Comparison of ENCODE assay signal across 8 cellular contexts in the genomic region with DNA sequence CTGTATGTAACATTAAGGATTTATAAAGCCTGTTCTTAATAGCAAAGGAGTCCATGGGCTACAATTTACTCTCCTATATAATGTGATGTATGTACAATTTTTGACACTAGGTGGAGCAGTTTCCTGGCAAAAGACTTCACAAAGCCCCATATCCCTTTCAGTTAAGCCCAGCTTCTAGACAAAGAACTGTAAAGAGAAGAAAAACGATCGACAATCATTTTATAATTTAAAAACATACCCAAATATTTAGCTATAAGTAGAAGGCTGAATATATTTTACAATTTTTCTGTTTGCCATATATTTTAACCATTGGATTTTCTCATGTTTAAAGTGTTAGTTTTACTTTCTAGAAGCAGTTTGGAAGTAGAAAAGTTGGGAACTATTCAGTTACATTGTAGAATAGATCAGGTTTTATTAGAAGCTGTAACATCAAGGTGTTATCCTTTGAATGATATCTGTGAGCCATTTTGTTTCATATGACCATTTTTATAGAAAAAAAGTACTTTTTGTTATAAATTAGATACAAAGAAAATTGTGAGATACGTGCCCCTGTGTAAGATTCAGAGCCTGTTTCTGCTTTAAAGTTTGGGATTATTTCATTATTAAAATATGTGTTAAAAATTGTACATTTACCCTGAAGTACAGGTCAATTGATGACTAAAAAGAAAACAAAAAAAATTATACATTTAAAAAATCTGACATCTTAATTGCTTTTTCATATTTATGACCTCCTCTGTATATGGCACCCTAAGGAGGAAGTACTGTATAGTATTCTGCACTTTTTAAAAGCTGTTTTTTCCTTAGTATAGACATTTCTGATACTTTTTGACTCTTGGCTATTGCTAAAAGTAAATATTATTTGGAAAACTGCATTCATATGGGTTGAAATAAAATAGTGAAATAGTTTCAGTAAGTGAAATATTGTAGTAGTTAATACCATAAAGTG. TPM values are rescaled to one million over a fixed set of nuclear protein-coding genes. Genes with fewer than 3 reads are reported as not detected.
DNase-seq lines count a peak whose midpoint lies in the region; ATAC-seq, FAIRE-seq and TF ChIP-seq lines count a peak whose summit lies in the region.

No MANE protein-coding gene starts in this region.

- TF ChIP-seq POLR2A in HCT116 (IDR thresholded peaks at IDR 0.05; ENCODE audit: borderline replicate concordance, extremely low read depth, insufficient read depth, insufficient read length) = no peak
- peak; percentile 22 for TF ChIP-seq POLR2A in endothelial cell of umbilical vein (IDR thresholded peaks at IDR 0.05; ENCODE audit: low read depth, low read length)

- 14% methylated on average over 3 of the region's 3 CpGs for WGBS in aorta, 2 donors

- H3K4me1 ChIP-seq in HCT116 (ENCODE audit: control insufficient read depth in 1 of 2, insufficient read depth in 2 of 2, low read length in 2 of 2) = peaks cover 81 to 94% of the 10 kb centered on the region in 2 experiments
- H3K4me1 ChIP-seq in endothelial cell of umbilical vein (ENCODE audit: control insufficient read depth, extremely low read depth, insufficient read depth, low read length) = peaks cover 52% of the 10 kb centered on the region
- H3K4me1 ChIP-seq in aorta (ENCODE audit: control insufficient read depth in 1 of 2, insufficient read depth in 2 of 2, low read length in 2 of 2) = peaks cover 2 to 4% of the 10 kb centered on the region in 2 donors

- TF ChIP-seq RAD21 in HCT116 (IDR thresholded peaks at IDR 0.05; ENCODE audit: low read depth) = peak; percentile 98

- DNase-seq in DMS79 treated with DMSO at 0.1 percent for 48 hours (lab: John Stamatoyannopoulos, UW) (peak; percentile 49), HCT116 (ENCODE audit: low read depth, low spot score) (peak; percentile 88), NCI-H2029 (lab: John Stamatoyannopoulos, UW) (peak; percentile 64), SW480 (ENCODE audit: low spot score) (peak; percentile 91), endothelial cell of umbilical vein (ENCODE audit: low read depth, low spot score) (peak; percentile 95), mucosa of gallbladder (ENCODE audit: low spot score) (peak; percentile 47), aorta (no peak)

- TF ChIP-seq CTCF in HCT116 (IDR thresholded peaks at IDR 0.05 in 2 of 3, conservative IDR thresholded peaks at IDR 0.05 in 1 of 3; ENCODE audit: borderline replicate concordance in 1 of 3, insufficient read depth in 1 of 3, low read depth in 2 of 3, low read length in 2 of 3) (peak; percentile 68 to 94 (median 91)), endothelial cell of umbilical vein (IDR thresholded peaks at IDR 0.05; ENCODE audit: extremely low read depth in 1 of 2, insufficient read depth in 1 of 2, low read depth in 1 of 2, low read length in 2 of 2) (peak; percentile 47)

- H3K9me1 ChIP-seq in endothelial cell of umbilical vein (replicated peaks; ENCODE audit: control insufficient read depth, extremely low read depth, insufficient read depth, low read length) = no peaks in the 10 kb centered on the region

- H4K20me1 ChIP-seq in HCT116 (ENCODE audit: insufficient read depth) (no peaks in the 10 kb centered on the region), endothelial cell of umbilical vein (replicated peaks; ENCODE audit: control insufficient read depth, extremely low read depth, insufficient read depth, low read length) (no peaks in the 10 kb centered on the region)

- peak overlapping the region; percentile 53 for H3K4me2 ChIP-seq in HCT116 (ENCODE audit: low read length)
- peak overlapping the region; percentile 95 for H3K4me2 ChIP-seq in endothelial cell of umbilical vein (ENCODE audit: insufficient read depth, low read length)

- H2AFZ ChIP-seq in HCT116 (ENCODE audit: low read depth, low read length, poor library complexity, severe bottlenecking) = no peak overlapping the region
- H2AFZ ChIP-seq in endothelial cell of umbilical vein (ENCODE audit: low read depth, low read length) = no peak overlapping the region

- H3K9me2 ChIP-seq in HCT116 (ENCODE audit: insufficient read depth) = no peaks in the 10 kb centered on the region

- H3K36me3 ChIP-seq in HCT116 (ENCODE audit: control insufficient read depth in 1 of 2, insufficient read depth in 2 of 2, low read length in 2 of 2) (peaks cover 0 to 10% of the 10 kb centered on the region in 2 experiments; a peak in 1 of 4 replicates), endothelial cell of umbilical vein (ENCODE audit: control insufficient read depth in 2 of 2, extremely low read depth in 1 of 2, insufficient read depth in 2 of 2, low read length in 2 of 2) (no peaks in the 10 kb centered on the region), aorta (ENCODE audit: control insufficient read depth in 1 of 2, insufficient read depth in 2 of 2, low read length in 1 of 2) (no peaks in the 10 kb centered on the region)

- H3K9me3 ChIP-seq in HCT116 (ENCODE audit: control insufficient read depth in 1 of 2, insufficient read depth in 1 of 2, low read depth in 1 of 2, low read length in 2 of 2) = no peaks in the 10 kb centered on the region; a peak in 1 of 4 replicates
- no peaks in the 10 kb centered on the region for H3K9me3 ChIP-seq in endothelial cell of umbilical vein (replicated peaks; ENCODE audit: control insufficient read depth, insufficient read depth, low read length)
- H3K9me3 ChIP-seq in aorta (ENCODE audit: control insufficient read depth, low read length) = no peaks in the 10 kb centered on the region

- H3K9ac ChIP-seq in HCT116 (ENCODE audit: low read length) = peak overlapping the region; percentile 56
- peak overlapping the region; percentile 99 for H3K9ac ChIP-seq in endothelial cell of umbilical vein (replicated peaks; ENCODE audit: extremely low read depth, insufficient read depth, low read length)

- POLR2A ChIA-PET in HCT116 (lab: Charles Lee) (interaction anchor here (0.6 to 10.0 kb wide), 16 partner anchors 8 to 211 kb away, joined by 3 to 443 read pairs (median 6); partner anchors contain the start of genes PTRH2, RNFT1 and VMP1), endothelial cell of umbilical vein (lab: Charles Lee) (interaction anchor here (0.8 to 4.8 kb wide), 11 partner anchors 9 to 105 kb away, joined by 3 to 224 read pairs (median 7); no protein-coding TSS in a partner anchor)

- peak overlapping the region in 1 of 2 experiments; percentile 2; a peak in 1 of 4 replicates for H3K4me3 ChIP-seq in HCT116 (replicated peaks in 1 of 2; ENCODE audit: low read depth in 1 of 2, low read length in 2 of 2)
- H3K4me3 ChIP-seq in endothelial cell of umbilical vein (replicated peaks in 1 of 3; ENCODE audit: insufficient read depth in 1 of 3, low read depth in 1 of 3, low read length in 3 of 3) = peak overlapping the region in 1 of 3 experiments; percentile 48
- H3K4me3 ChIP-seq in aorta (ENCODE audit: low read length in 2 of 2) = no peak overlapping the region

- peaks cover 8% of the 10 kb centered on the region for H3K79me2 ChIP-seq in HCT116 (ENCODE audit: insufficient read depth, low read length)
- H3K79me2 ChIP-seq in endothelial cell of umbilical vein (ENCODE audit: control insufficient read depth, insufficient read depth, low read length) = peaks cover 22% of the 10 kb centered on the region

- ATAC-seq in HCT116 (peak; percentile 41), aorta (ENCODE audit: low FRiP score) (peak; percentile 86), GM19463 (IDR thresholded peaks at IDR 0.05; ENCODE audit: unreplicated experiment) (no peak)

- CTCF ChIA-PET in HCT116 (lab: Charles Lee) = interaction anchor here (0.9 to 4.8 kb wide), 25 partner anchors 8 to 283 kb away, joined by 3 to 40 read pairs (median 6); partner anchors contain the start of gene PTRH2
- CTCF ChIA-PET in endothelial cell of umbilical vein (lab: Charles Lee) = interaction anchor here (0.6 to 5.1 kb wide), 21 partner anchors 9 to 160 kb away, joined by 3 to 110 read pairs (median 5); no protein-coding TSS in a partner anchor

- intact Hi-C loops in HCT116 (cut with micrococcal nuclease) = loop anchor here (1.0 to 5.0 kb wide), 4 partner anchors 30 to 441 kb away; no protein-coding TSS in a partner anchor
- intact Hi-C loops in endothelial cell of umbilical vein (cut with micrococcal nuclease) = loop anchor here (1.0 kb wide), 2 partner anchors 90 to 106 kb away; no protein-coding TSS in a partner anchor
- intact Hi-C loops in aorta (cut with DNase I) = loop anchor here in 1 of 2 donors (2.0 kb wide), 1 partner anchor 105 kb away; no protein-coding TSS in a partner anchor

- BruUV-seq in HCT116 (replicated peaks; lab: Mats Ljungman, UMichigan) = TSS peak; percentile 96
- TSS peak; percentile 87 for BruUV-seq in endothelial cell of umbilical vein (replicated peaks; lab: Mats Ljungman, UMichigan)

- dilution Hi-C loops in endothelial cell of umbilical vein (cut with MboI; ENCODE audit: extremely low pct_ligation_motif_present, low sequenced_read_pairs) = no loop called here

- H3K27ac ChIP-seq in HCT116 (ENCODE audit: low read depth, low read length) (peak overlapping the region; percentile 91), endothelial cell of umbilical vein (ENCODE audit: insufficient read depth, low read depth, low read length) (peak overlapping the region; percentile 100), aorta (ENCODE audit: low read depth in 1 of 2, low read length in 2 of 2) (no peak overlapping the region)

- no peaks in the 10 kb centered on the region for H3K27me3 ChIP-seq in HCT116 (ENCODE audit: insufficient read depth, low read length)
- H3K27me3 ChIP-seq in endothelial cell of umbilical vein (ENCODE audit: control insufficient read depth in 2 of 2, insufficient read depth in 2 of 2, low read length in 2 of 2) = no peaks in the 10 kb centered on the region
- H3K27me3 ChIP-seq in aorta (ENCODE audit: control insufficient read depth in 1 of 2, insufficient read depth in 2 of 2, low read length in 1 of 2) = no peaks in the 10 kb centered on the region

- FAIRE-seq in endothelial cell of umbilical vein (lab: Jason Lieb, UNC) = peak; percentile 73

- RAD21 ChIA-PET in HCT116 (lab: Charles Lee; ENCODE audit: low non-redundant PET in 1 of 2, low total read pairs in 2 of 2, uncharacterized antibody in 2 of 2, unreplicated experiment in 2 of 2) = interaction anchor here (0.7 to 2.8 kb wide), 9 partner anchors 32 to 443 kb away, joined by 3 to 12 read pairs (median 4); no protein-coding TSS in a partner anchor

RNA-seq across cellular contexts. Expression of gene VMP1, which starts 46.3 kb away (rescaled TPM):
- total RNA-seq in HCT116 (2021; ENCODE audit: unreplicated experiment) (366 TPM), endothelial cell of umbilical vein (270 and 321 TPM in 2 replicates), mucosa of gallbladder (167 TPM), aorta (100 to 1,000 TPM; 451 to 507 TPM)
- polyA plus RNA-seq in HCT116 (2012) = 92.7 and 130 TPM in 2 replicates
- polyA plus RNA-seq in endothelial cell of umbilical vein (121 and 138 TPM in 2 replicates), aorta (100 to 1,000 TPM in 1 of 2 donors, 10 to 100 TPM in 1; 43.3 to 253 TPM)
- 82.1 and 129 TPM in 2 replicates for polyA plus RNA-seq in endothelial cell of umbilical vein (2011; cell fraction: cytosol; rRNA removed)
- polyA plus RNA-seq in endothelial cell of umbilical vein (2011; cell fraction: nucleus; rRNA removed) = 480 and 810 TPM in 2 replicates
- 259 and 273 TPM in 2 replicates for polyA plus RNA-seq in endothelial cell of umbilical vein (2012)
- 581 and 744 TPM in 2 replicates for polyA minus RNA-seq in endothelial cell of umbilical vein
- polyA minus RNA-seq in endothelial cell of umbilical vein (2011; cell fraction: cytosol; rRNA and poly(A)+ RNA removed) = 54.0 TPM
- 786 and 1,192 TPM in 2 replicates for polyA minus RNA-seq in endothelial cell of umbilical vein (2011; cell fraction: nucleus; rRNA and poly(A)+ RNA removed)

RNA-seq across cellular contexts. Expression of gene PTRH2, which starts 46.6 kb away (rescaled TPM):
- total RNA-seq in HCT116 (2021; ENCODE audit: unreplicated experiment) (59.6 TPM), endothelial cell of umbilical vein (40.1 and 41.2 TPM in 2 replicates), mucosa of gallbladder (17.2 TPM), aorta (10 to 100 TPM; 14.8 to 19.6 TPM)
- 66.3 and 70.0 TPM in 2 replicates for polyA plus RNA-seq in HCT116 (2012)
- polyA plus RNA-seq in endothelial cell of umbilical vein (40.0 and 46.7 TPM in 2 replicates), aorta (10 to 100 TPM; 13.4 to 16.8 TPM)
- polyA plus RNA-seq in endothelial cell of umbilical vein (2011; cell fraction: cytosol; rRNA removed) = 67.8 and 71.1 TPM in 2 replicates
- polyA plus RNA-seq in endothelial cell of umbilical vein (2011; cell fraction: nucleus; rRNA removed) = 35.3 and 44.1 TPM in 2 replicates
- 66.7 and 78.1 TPM in 2 replicates for polyA plus RNA-seq in endothelial cell of umbilical vein (2012)
- 49.5 and 59.7 TPM in 2 replicates for polyA minus RNA-seq in endothelial cell of umbilical vein
- 13.0 TPM for polyA minus RNA-seq in endothelial cell of umbilical vein (2011; cell fraction: cytosol; rRNA and poly(A)+ RNA removed)
- polyA minus RNA-seq in endothelial cell of umbilical vein (2011; cell fraction: nucleus; rRNA and poly(A)+ RNA removed) = 13.7 and 17.6 TPM in 2 replicates

Comparison
In these comparisons a context has a peak if more than half of its experiments do, and no peak if none do; other contexts are left out.
1. DNase-seq: peak in DMS79 treated with DMSO at 0.1 percent for 48 hours (single experiment), HCT116 (single experiment), NCI-H2029 (single experiment), SW480 (single experiment), endothelial cell of umbilical vein (single experiment) and mucosa of gallbladder (single experiment); none in aorta (0 of 2).
2. H3K27ac ChIP-seq: peak in HCT116 (single experiment) and endothelial cell of umbilical vein (single experiment); none in aorta (0 of 2).